In the genomic region with DNA sequence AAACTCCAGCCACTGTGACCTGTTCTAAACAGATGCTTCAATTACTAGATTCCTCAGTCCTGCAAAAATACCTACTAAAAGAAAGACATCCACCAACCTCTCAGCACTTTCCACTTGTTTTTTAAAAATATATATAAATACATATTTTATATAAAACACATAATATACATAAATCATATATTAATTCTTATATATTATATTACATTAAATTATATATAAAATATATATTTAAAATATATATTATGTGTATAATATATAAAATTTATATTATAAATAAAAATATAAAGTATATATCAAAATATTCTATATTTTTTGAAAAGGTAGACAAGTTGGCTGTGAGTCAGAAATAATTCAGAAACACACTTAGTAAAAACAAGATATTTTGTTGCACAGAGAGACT, we compare ENCODE assay signal across 30 cellular contexts.
"Had no signal": no experiment of that assay in that cellular context is flagged by ENCODE, and none has a peak within 500 bp of the region (broad histone marks: within the 10 kb centered on the region; RNA-seq: fewer than 3 reads in every experiment).

No MANE protein-coding gene starts in this region.

- H3K27me3 ChIP-seq: SJSA1 had no signal

- FAIRE-seq: bronchial epithelial cell had no signal

- H3K4me1 ChIP-seq: SJSA1 had no signal

- H3K36me3 ChIP-seq: SJSA1 had no signal

- DNase-seq: activated B cell treated with CpG ODN at 0.5 μM for 24 hours; activated CD4-positive, alpha-beta memory T cell treated with anti-CD3 and anti-CD28 coated beads, Interleukin-2, amount 10 ng/mL, durations not matched to agents 7 days and 5 days; activated CD4-positive, alpha-beta T cell treated with anti-CD3 and anti-CD28 coated beads for 4 hours; activated CD4-positive, CD25-positive, alpha-beta regulatory T cell treated with anti-CD3 and anti-CD28 coated beads, Interleukin-2, amount 50 U/mL, for 72 hours; activated CD8-positive, alpha-beta memory T cell treated with anti-CD3 and anti-CD28 coated beads for 24 hours; activated CD8-positive, alpha-beta memory T cell treated with anti-CD3 and anti-CD28 coated beads, Interleukin-2, amount 10 ng/mL, durations not matched to agents 7 days and 5 days; activated CD8-positive, alpha-beta memory T cell treated with anti-CD3 and anti-CD28 coated beads, Interleukin-2, amount 50 U/mL, for 48 hours; activated effector memory CD4-positive, alpha-beta T cell treated with Interleukin-2 at 50 U/mL for 16 hours; activated naive CD4-positive, alpha-beta T cell treated with anti-CD3 and anti-CD28 coated beads, Interleukin-2, amount 10 ng/mL, durations not matched to agents 7 days and 5 days; activated naive CD8-positive, alpha-beta T cell treated with anti-CD3 and anti-CD28 coated beads, Interleukin-2, amount 50 U/mL, for 24 hours; activated T-cell treated with anti-CD3 and anti-CD28 coated beads, Interleukin-2, amount 50 U/mL, for 48 hours; anterior cingulate cortex; caudate nucleus; cerebellar nuclear complex; MM.1S; MV-4-11; NCI-H1092; NCI-H1436 treated with DMSO at 0.1 percent for 48 hours; NCI-H187; NCI-H2029 treated with DMSO at 0.1 percent for 48 hours; NCI-H2107; NCI-H2171; NCI-H510A; NCI-H526; PC-9; Right ventricle myocardium superior; SK-N-SH had no signal

- H3K27ac ChIP-seq: KMS-11, PC-9, SJSA1 had no signal

- H3K9me3 ChIP-seq: SJSA1, SK-N-SH had no signal

- H3K4me3 ChIP-seq: PC-9, SJSA1 had no signal
